In genomic region chr12:54028324-54029201, GRCh38 we compare ENCODE assay signal across 10 cellular contexts. TPM values are rescaled to one million over a fixed set of nuclear protein-coding genes. Genes with fewer than 3 reads are reported as not detected.
DNase-seq lines count a peak whose midpoint lies in the region; TF ChIP-seq lines count a peak whose summit lies in the region.
"Had no signal": no experiment of that assay in that cellular context is flagged by ENCODE, and none has a peak within 500 bp of the region (broad histone marks: within the 10 kb centered on the region; RNA-seq: fewer than 3 reads in every experiment).

HOXC6 (plus strand) TSS chr12:54028440; CDS start chr12:54028522, 82 bp downstream.

- CTCF ChIA-PET in RWPE1 (lab: Yijun Ruan, JAX) = interaction anchor here (0.9 to 1.8 kb wide), 3 partner anchors 173 to 282 kb away, joined by 3 to 5 read pairs (median 5); no protein-coding TSS in a partner anchor

- H3K9me3 Mint-ChIP-seq in glutamatergic neuron (ENCODE audit: unreplicated experiment) = peaks cover 2% of the 10 kb centered on the region

- H3K4me3 Mint-ChIP-seq in glutamatergic neuron (ENCODE audit: unreplicated experiment) = peak within 1 kb of the TSS; percentile 66
- H3K4me3 Mint-ChIP-seq: memory B cell had no signal

- POLR2A ChIA-PET in RWPE1 (lab: Yijun Ruan, JAX; ENCODE audit: low non-redundant PET) = no interaction called here

- no peaks in the 10 kb centered on the region for H3K36me3 Mint-ChIP-seq in glutamatergic neuron (ENCODE audit: unreplicated experiment)
- H3K36me3 Mint-ChIP-seq: memory B cell had no signal

- H3K4me1 Mint-ChIP-seq in glutamatergic neuron (ENCODE audit: low read depth, unreplicated experiment) = peaks cover 4% of the 10 kb centered on the region

- peak; percentile 76 for DNase-seq in NCI-H82 (lab: John Stamatoyannopoulos, UW)
- no peak for DNase-seq in NCI-H82 treated with DMSO at 0.1 percent for 48 hours (lab: John Stamatoyannopoulos, UW; ENCODE audit: unreplicated experiment)
- peak; percentile 76 for DNase-seq in RWPE1 (ENCODE audit: low spot score)
- no peak for DNase-seq in glutamatergic neuron
- DNase-seq in stromal cell of bone marrow (ENCODE audit: low read depth) = peak; percentile 57
- DNase-seq in DMS114 treated with DMSO at 0.1 percent for 48 hours (lab: John Stamatoyannopoulos, UW; ENCODE audit: unreplicated experiment) = no peak
- no peak for DNase-seq in NCI-H526 (lab: John Stamatoyannopoulos, UW)
- DNase-seq in activated CD4-positive, alpha-beta T cell treated with anti-CD3 and anti-CD28 coated beads for 4 hours = no peak
- DNase-seq: T-helper 1 cell had no signal

- H3K27ac ChIP-seq in RWPE1 = no peak within 1 kb of the TSS

- TF ChIP-seq CTCF in RWPE1 (conservative IDR thresholded peaks at IDR 0.05; ENCODE audit: low read depth) (no peak), glutamatergic neuron (IDR thresholded peaks at IDR 0.05; ENCODE audit: partially characterized antibody, unreplicated experiment) (no peak)

- H3K27me3 Mint-ChIP-seq in glutamatergic neuron (ENCODE audit: unreplicated experiment) = peaks cover 46% of the 10 kb centered on the region

- no peak within 1 kb of the TSS for H3K27ac Mint-ChIP-seq in glutamatergic neuron (ENCODE audit: unreplicated experiment)
- H3K27ac Mint-ChIP-seq: memory B cell had no signal

RNA-seq across cellular contexts. Expression of gene HOXC6, which starts in this region (rescaled TPM):
- 0.32 TPM for total RNA-seq in glutamatergic neuron (ENCODE audit: unreplicated experiment)

Comparison
In these comparisons a context has a peak if more than half of its experiments do, and no peak if none do; other contexts are left out.
1. DNase-seq: peak in NCI-H82 (single experiment), RWPE1 (single experiment) and stromal cell of bone marrow (single experiment); none in NCI-H82 treated with DMSO at 0.1 percent for 48 hours (single experiment), glutamatergic neuron (single experiment), DMS114 treated with DMSO at 0.1 percent for 48 hours (single experiment), NCI-H526 (0 of 2) and activated CD4-positive, alpha-beta T cell treated with anti-CD3 and anti-CD28 coated beads for 4 hours (0 of 2).